ENCODE assay signal across 9 cellular contexts in the genomic region with DNA sequence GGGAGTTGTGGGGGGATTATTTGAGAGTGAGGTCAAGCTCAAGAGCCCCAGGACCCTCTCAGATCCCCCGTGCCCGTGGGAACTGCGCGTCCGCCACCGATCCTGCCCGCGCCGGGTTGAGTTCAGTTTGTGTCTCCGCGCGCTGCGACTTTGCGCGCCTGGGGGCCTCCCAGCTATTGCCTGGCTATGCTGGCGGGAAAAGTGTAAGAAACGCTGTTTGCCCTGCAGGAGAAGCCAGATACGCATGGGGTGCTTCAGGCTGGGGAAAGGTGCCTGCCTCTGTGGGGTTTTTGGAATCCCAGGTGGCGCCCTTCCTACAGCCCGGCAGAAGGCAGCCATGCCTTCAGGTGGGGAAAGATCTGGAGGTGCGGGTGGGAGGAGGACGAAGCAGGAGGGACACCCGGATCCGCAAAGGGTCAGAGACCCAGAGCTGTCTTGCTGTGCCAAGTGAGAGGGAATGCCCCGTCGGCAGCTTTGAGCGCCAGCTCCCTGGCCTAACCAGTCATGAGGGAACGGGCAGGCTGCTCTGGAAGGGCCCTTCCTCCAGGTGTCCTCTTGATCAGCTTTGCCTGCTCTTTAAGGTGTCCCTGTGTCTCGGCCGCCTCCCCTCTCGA. TPM values are rescaled to one million over a fixed set of nuclear protein-coding genes. Genes with fewer than 3 reads are reported as not detected.
A peak's percentile ranks its signal among the peaks of the same experiment; 100 is the strongest.
DNase-seq lines count a peak whose midpoint lies in the region; ATAC-seq and TF ChIP-seq lines count a peak whose summit lies in the region.
"Had no signal": no experiment of that assay in that cellular context is flagged by ENCODE, and none has a peak within 500 bp of the region (broad histone marks: within the 10 kb centered on the region; RNA-seq: fewer than 3 reads in every experiment).

No MANE protein-coding gene starts in this region.

- H3K36me3 ChIP-seq in IMR-90 (ENCODE audit: control insufficient read depth, insufficient read depth, low read length), result no peaks in the 10 kb centered on the region
- peaks cover 0 to 6% of the 10 kb centered on the region in 2 donors for H3K36me3 ChIP-seq in muscle layer of duodenum (ENCODE audit: control insufficient read depth in 1 of 2, insufficient read depth in 2 of 2, low read length in 2 of 2)

- DNase-seq in AG04450 (ENCODE audit: low read depth, low spot score), result no peak
- no peak for DNase-seq in IMR-90
- no peak for DNase-seq in SIG-M5 (lab: John Stamatoyannopoulos, UW)
- DNase-seq in NCI-H1092 (lab: John Stamatoyannopoulos, UW), result no peak
- DNase-seq in D341Med (ENCODE audit: low spot score), result no peak

- 0 out of 3 replicates have a peak overlapping the region, but pooled peaks have one; percentile 21 for H2BK15ac ChIP-seq in IMR-90 (ENCODE audit: low read depth, low read length)

- H2AK5ac ChIP-seq in IMR-90 (ENCODE audit: low read depth, low read length), result peak overlapping the region; percentile 56; the same call in 1 of the 2 replicates

- intact Hi-C loops in IMR-90 (cut with micrococcal nuclease), result no loop called here

- peak overlapping the region; percentile 83; the same call in 1 of the 2 replicates for H2BK120ac ChIP-seq in IMR-90 (ENCODE audit: low read depth, low read length)

- TF ChIP-seq RAD21 in IMR-90 (IDR thresholded peaks at IDR 0.05; ENCODE audit: low read length), result no peak

- H3K9ac ChIP-seq in IMR-90 (ENCODE audit: low read depth, low read length), result peak overlapping the region; percentile 39; the same call in 1 of the 2 replicates

- H2AK9ac ChIP-seq in IMR-90 (replicated peaks; ENCODE audit: low read depth, low read length, poor library complexity), result peak overlapping the region; percentile 97

- H4K5ac ChIP-seq in IMR-90 (ENCODE audit: low read depth, low read length), result peak overlapping the region; percentile 32

- H3K9me3 ChIP-seq in AG04450 (ENCODE audit: control insufficient read depth, insufficient read depth, low read length) (no peaks in the 10 kb centered on the region; the same call in 1 of the 2 replicates), IMR-90 (ENCODE audit: control insufficient read depth, insufficient read depth, low read length) (no peaks in the 10 kb centered on the region), muscle layer of duodenum (ENCODE audit: control insufficient read depth in 1 of 2, low read length in 2 of 2) (no peaks in the 10 kb centered on the region)

- in situ Hi-C loops in IMR-90 (cut with MboI; ENCODE audit: low sequenced_read_pairs), result no loop called here

- H3K27ac ChIP-seq in AG04450 (ENCODE audit: low read depth, low read length), result peak overlapping the region; percentile 72
- peak overlapping the region; percentile 63 for H3K27ac ChIP-seq in IMR-90 (ENCODE audit: insufficient read depth, low read length)
- peak overlapping the region; percentile 99 for H3K27ac ChIP-seq in cingulate gyrus (ENCODE audit: low read depth, low read length)
- H3K27ac ChIP-seq in muscle layer of duodenum (ENCODE audit: low read length), result peak overlapping the region; percentile 91

- no peaks in the 10 kb centered on the region for H4K20me1 ChIP-seq in IMR-90 (ENCODE audit: insufficient read depth, low read length)

- POLR2A ChIA-PET in AG04450 (lab: Yijun Ruan, JAX), result interaction anchor here (0.6 to 2.6 kb wide), 4 partner anchors 8 to 93 kb away, joined by 3 to 27 read pairs (median 4); a partner anchor contains a TSS
- POLR2A ChIA-PET in IMR-90 (lab: Charles Lee; ENCODE audit: unreplicated experiment), result no interaction called here

- H4K91ac ChIP-seq in IMR-90 (ENCODE audit: insufficient read depth, low read depth, low read length), result peak overlapping the region; percentile 93

- H3K79me1 ChIP-seq in IMR-90 (ENCODE audit: low read depth in 1 of 2, low read length in 2 of 2), result no peaks in the 10 kb centered on the region; a peak in 1 of 4 replicates

- ATAC-seq in IMR-90 (ENCODE audit: low read depth), result no peak
- ATAC-seq in HG03135 (IDR thresholded peaks at IDR 0.05; ENCODE audit: unreplicated experiment), result no peak

- peaks cover 8% of the 10 kb centered on the region; the same call in 1 of the 2 replicates for H3K9me1 ChIP-seq in IMR-90 (ENCODE audit: insufficient read depth, low read length)

- CTCF ChIA-PET in AG04450 (lab: Charles Lee), result interaction anchor here (1.5 to 9.6 kb wide), 3 partner anchors 37 to 99 kb away, joined by 3 to 256 read pairs (median 96); no protein-coding TSS in a partner anchor
- CTCF ChIA-PET in IMR-90 (lab: Yijun Ruan, JAX), result no interaction called here

- H2BK20ac ChIP-seq in IMR-90 (ENCODE audit: low read depth, low read length), result peak overlapping the region; percentile 28

- no peak overlapping the region for H2BK5ac ChIP-seq in IMR-90 (ENCODE audit: low read depth, low read length, poor library complexity, severe bottlenecking)

- peak overlapping the region; percentile 94 for H3K4ac ChIP-seq in IMR-90 (ENCODE audit: low read depth, low read length)

- peak overlapping the region; percentile 22; the same call in 1 of the 2 replicates for H3K4me3 ChIP-seq in AG04450 (ENCODE audit: low read depth, low read length)
- no peak overlapping the region for H3K4me3 ChIP-seq in IMR-90 (ENCODE audit: insufficient read depth, low read depth, low read length)
- H3K4me3 ChIP-seq in muscle layer of duodenum (ENCODE audit: low read depth in 1 of 2, low read length in 2 of 2), result peak overlapping the region; percentile 23 to 72

- TF ChIP-seq CTCF in AG04450 (IDR thresholded peaks at IDR 0.05; ENCODE audit: low read depth, low read length) (no peak), IMR-90 (conservative IDR thresholded peaks at IDR 0.05; ENCODE audit: low read depth, low read length) (no peak)

- dilution Hi-C loops in IMR-90 (cut with HindIII; ENCODE audit: low sequenced_read_pairs, unreplicated experiment), result no loop called here

- no peak overlapping the region; the same call in 1 of the 2 replicates for H3K23ac ChIP-seq in IMR-90 (ENCODE audit: low read depth, low read length)

- peak overlapping the region; percentile 10; the same call in 1 of the 2 replicates for H3K18ac ChIP-seq in IMR-90 (ENCODE audit: low read depth, low read length)

- H3K4me1 ChIP-seq in IMR-90 (ENCODE audit: control insufficient read depth, insufficient read depth, low read length) (peaks cover 24% of the 10 kb centered on the region), muscle layer of duodenum (ENCODE audit: control insufficient read depth in 1 of 2, insufficient read depth in 2 of 2, low read length in 2 of 2) (peaks cover 13 to 35% of the 10 kb centered on the region in 2 donors)

- no peak overlapping the region; the same call in 1 of the 2 replicates for H3K56ac ChIP-seq in IMR-90 (ENCODE audit: extremely low read depth, insufficient read depth, low read length)

- TF ChIP-seq POLR2A in IMR-90 (IDR thresholded peaks at IDR 0.05; ENCODE audit: low read depth, low read length), result no peak

- no peak overlapping the region; the same call in 1 of the 2 replicates for H3K4me2 ChIP-seq in IMR-90 (ENCODE audit: low read depth, low read length)

- 65% methylated on average over 12 of the region's 31 CpGs; no CpG with 5 or more reads in 1 of the 2 experiments for WGBS in IMR-90 (ENCODE audit: extremely low coverage in 2 of 2, insufficient read length in 1 of 2), 2 experiments

- peak overlapping the region; percentile 95 for H2AFZ ChIP-seq in IMR-90 (replicated peaks; ENCODE audit: low read length, poor library complexity)

- peak overlapping the region; percentile 83 to 94 for H4K8ac ChIP-seq in IMR-90 (ENCODE audit: low read depth in 2 of 2, low read length in 2 of 2)

- H3K14ac ChIP-seq in IMR-90 (replicated peaks; ENCODE audit: low read depth, low read length), result no peak overlapping the region

- H3K27me3 ChIP-seq in AG04450 (ENCODE audit: control insufficient read depth, insufficient read depth, low read length), result no peaks in the 10 kb centered on the region
- H3K27me3 ChIP-seq in IMR-90 (ENCODE audit: control insufficient read depth, insufficient read depth, low read length), result no peaks in the 10 kb centered on the region
- no peaks in the 10 kb centered on the region for H3K27me3 ChIP-seq in muscle layer of duodenum (ENCODE audit: low read depth, low read length)

- no TSS peak for BruUV-seq in IMR-90 (replicated peaks; lab: Mats Ljungman, UMichigan)

TF ChIP-seq in IMR-90, 13 proteins besides CTCF, POLR2A, EP300 and RAD21 (continues in another document):
- TF ChIP-seq NFE2L2 (IDR thresholded peaks at IDR 0.05; ENCODE audit: low read depth, low read length) (no peak), CEBPB (IDR thresholded peaks at IDR 0.05; ENCODE audit: low read depth, low read length) (no peak), BHLHE40 (IDR thresholded peaks at IDR 0.05; ENCODE audit: low read depth, low read length) (no peak), FOS (IDR thresholded peaks at IDR 0.05; ENCODE audit: low read depth, low read length) (no peak), RFX5 (IDR thresholded peaks at IDR 0.05; ENCODE audit: low read depth, low read length) (no peak), CHD1 (IDR thresholded peaks at IDR 0.05; ENCODE audit: low read depth, low read length) (no peak), SMC3 (IDR thresholded peaks at IDR 0.05; ENCODE audit: low read depth, low read length) (no peak), MAFK (IDR thresholded peaks at IDR 0.05; ENCODE audit: low read depth, low read length) (no peak), MAZ (IDR thresholded peaks at IDR 0.05; ENCODE audit: borderline replicate concordance, low read depth, low read length) (no peak), MXI1 (IDR thresholded peaks at IDR 0.05; ENCODE audit: borderline replicate concordance, low read depth, low read length) (no peak), RCOR1 (IDR thresholded peaks at IDR 0.05; ENCODE audit: insufficient replicate concordance, low read length) (no peak)
- TF ChIP-seq, protein P1, sequence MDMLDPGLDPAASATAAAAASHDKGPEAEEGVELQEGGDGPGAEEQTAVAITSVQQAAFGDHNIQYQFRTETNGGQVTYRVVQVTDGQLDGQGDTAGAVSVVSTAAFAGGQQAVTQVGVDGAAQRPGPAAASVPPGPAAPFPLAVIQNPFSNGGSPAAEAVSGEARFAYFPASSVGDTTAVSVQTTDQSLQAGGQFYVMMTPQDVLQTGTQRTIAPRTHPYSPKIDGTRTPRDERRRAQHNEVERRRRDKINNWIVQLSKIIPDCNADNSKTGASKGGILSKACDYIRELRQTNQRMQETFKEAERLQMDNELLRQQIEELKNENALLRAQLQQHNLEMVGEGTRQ (IDR thresholded peaks at IDR 0.05; ENCODE audit: low read depth, low read length), result no peak

RNA-seq across cellular contexts. Expression of a gene that starts 22.5 kb away (rescaled TPM):
- not detected in 2 replicates for polyA plus RNA-seq in AG04450 (2011; rRNA removed)
- not detected in 2 replicates for polyA minus RNA-seq in AG04450 (2011; rRNA and poly(A)+ RNA removed)
- not detected in 2 replicates for total RNA-seq in IMR-90 (2012; rRNA removed)
- polyA plus RNA-seq in IMR-90 (2012; rRNA removed), result not detected in 2 replicates
- polyA plus RNA-seq in IMR-90 (2012; cell fraction: cytosol; rRNA removed), result not detected in 2 replicates
- polyA plus RNA-seq in IMR-90 (2012; cell fraction: nucleus; rRNA removed; ENCODE audit: low replicate concordance), result not detected in 2 replicates
- total RNA-seq: subcutaneous adipose tissue had no signal
